1 cellular context compared by ENCODE assay signal in genomic region chr1:115642168-115643072, GRCh38.
A peak's percentile ranks its signal among the peaks of the same experiment; 100 is the strongest.
TF ChIP-seq lines count a peak whose summit lies in the region.

No MANE protein-coding gene starts in this region.

TF ChIP-seq in HepG2, 621 proteins besides CTCF, POLR2A, EP300 and RAD21 (continued from another document and continues in another):
- TF ChIP-seq ZBTB40 (IDR thresholded peaks at IDR 0.05) (no peak), ZBTB40 (CRISPR knock-in tag; IDR thresholded peaks at IDR 0.05) (peak; percentile 37; the same call in 1 of the 2 replicates), ZNF230 (CRISPR knock-in tag; IDR thresholded peaks at IDR 0.05) (0 out of 2 replicates have a peak, but pooled peaks have one; percentile 11), ADNP (CRISPR knock-in tag; IDR thresholded peaks at IDR 0.05) (0 out of 2 replicates have a peak, but pooled peaks have one; percentile 5), NR2C2 (CRISPR knock-in tag; IDR thresholded peaks at IDR 0.05; ENCODE audit: borderline replicate concordance) (peak; percentile 40; the same call in 1 of the 2 replicates), REL (CRISPR knock-in tag; conservative IDR thresholded peaks at IDR 0.05) (0 out of 2 replicates have a peak, but pooled peaks have one; percentile 59), HNRNPLL (IDR thresholded peaks at IDR 0.05; ENCODE audit: low read depth, low read length, poor library complexity, severe bottlenecking) (peak; percentile 11), MNT (IDR thresholded peaks at IDR 0.05) (no peak), SP4 (CRISPR knock-in tag; IDR thresholded peaks at IDR 0.05) (peak; percentile 40; the same call in 1 of the 2 replicates), ZNF558 (CRISPR knock-in tag; IDR thresholded peaks at IDR 0.05; ENCODE audit: borderline replicate concordance) (no peak), ZFP37 (CRISPR knock-in tag; IDR thresholded peaks at IDR 0.05; ENCODE audit: borderline replicate concordance) (no peak), IRX3 (CRISPR knock-in tag; IDR thresholded peaks at IDR 0.05; ENCODE audit: borderline replicate concordance, low read depth) (0 out of 2 replicates have a peak, but pooled peaks have one; percentile 53), PITX1 (CRISPR knock-in tag; IDR thresholded peaks at IDR 0.05) (no peak), SMAD3 (CRISPR knock-in tag; IDR thresholded peaks at IDR 0.05) (no peak), TAF1 (CRISPR knock-in tag; IDR thresholded peaks at IDR 0.05) (peak; percentile 38), ZBTB8A (CRISPR knock-in tag; IDR thresholded peaks at IDR 0.05; ENCODE audit: borderline replicate concordance, low read depth) (peak; percentile 80; the same call in 1 of the 2 replicates), ZMYM3 (CRISPR knock-in tag; IDR thresholded peaks at IDR 0.05) (peak; percentile 26; the same call in 1 of the 2 replicates), POLR2G (IDR thresholded peaks at IDR 0.05; ENCODE audit: low read depth, low read length) (peak; percentile 73), HNF1A (IDR thresholded peaks at IDR 0.05; ENCODE audit: low read depth) (no peak), HNF1A (CRISPR knock-in tag; IDR thresholded peaks at IDR 0.05; ENCODE audit: borderline replicate concordance) (peak; percentile 20; the same call in 1 of the 2 replicates), ZNF691 (CRISPR knock-in tag; IDR thresholded peaks at IDR 0.05; ENCODE audit: borderline replicate concordance, low read depth) (no peak), GATA4 (IDR thresholded peaks at IDR 0.05; ENCODE audit: borderline replicate concordance, low read depth) (no peak), ZNF510 (CRISPR knock-in tag; IDR thresholded peaks at IDR 0.05; ENCODE audit: low read depth) (0 out of 2 replicates have a peak, but pooled peaks have one; percentile 31), PTBP1 (IDR thresholded peaks at IDR 0.05; ENCODE audit: low read depth, low read length, poor library complexity, severe bottlenecking) (peak; percentile 34), ZNF276 (CRISPR knock-in tag; IDR thresholded peaks at IDR 0.05; ENCODE audit: low read depth) (peak; percentile 45; the same call in 1 of the 2 replicates), ZNF777 (CRISPR knock-in tag; IDR thresholded peaks at IDR 0.05) (peak; percentile 95), AGO2 (optimal IDR thresholded peaks at IDR 0.05; ENCODE audit: low read depth, low read length) (peak; percentile 77), ZNF788 (CRISPR knock-in tag; IDR thresholded peaks at IDR 0.05; ENCODE audit: borderline replicate concordance) (no peak; the same call in 1 of the 2 replicates), ZSCAN5A (CRISPR knock-in tag; IDR thresholded peaks at IDR 0.05; ENCODE audit: borderline replicate concordance) (0 out of 2 replicates have a peak, but pooled peaks have one; percentile 52), ZSCAN31 (CRISPR knock-in tag; IDR thresholded peaks at IDR 0.05; ENCODE audit: low read depth) (0 out of 2 replicates have a peak, but pooled peaks have one; percentile 5), ZNF547 (CRISPR knock-in tag; IDR thresholded peaks at IDR 0.05) (peak; percentile 71; the same call in 1 of the 2 replicates), TEAD2 (CRISPR knock-in tag; IDR thresholded peaks at IDR 0.05) (no peak), KDM5B (CRISPR knock-in tag; IDR thresholded peaks at IDR 0.05; ENCODE audit: borderline replicate concordance) (peak; percentile 75; the same call in 1 of the 2 replicates), ZNF589 (CRISPR knock-in tag; conservative IDR thresholded peaks at IDR 0.05) (peak; percentile 75; the same call in 1 of the 2 replicates), ZBTB10 (CRISPR knock-in tag; IDR thresholded peaks at IDR 0.05; ENCODE audit: borderline replicate concordance) (peak; percentile 85), PCBP1 (IDR thresholded peaks at IDR 0.05; ENCODE audit: borderline replicate concordance, low read depth, low read length) (no peak), CENPX (CRISPR knock-in tag; IDR thresholded peaks at IDR 0.05) (no peak)
